1 cellular context compared by ENCODE assay signal in genomic region chr2:23545811-23546210, GRCh38.
TF ChIP-seq lines count a peak whose summit lies in the region.

No MANE protein-coding gene starts in this region.

TF ChIP-seq in GM23338, 12 proteins besides CTCF, POLR2A, EP300 and RAD21 (continued from another document):
- TF ChIP-seq REST (IDR thresholded peaks at IDR 0.05; ENCODE audit: unreplicated experiment) (no peak), ZNF462 (CRISPR knock-in tag; IDR thresholded peaks at IDR 0.05) (no peak)
TF ChIP-seq in GM23338: peak in this region for 0.
